ENCODE assay signal across 23 cellular contexts in the genomic region with DNA sequence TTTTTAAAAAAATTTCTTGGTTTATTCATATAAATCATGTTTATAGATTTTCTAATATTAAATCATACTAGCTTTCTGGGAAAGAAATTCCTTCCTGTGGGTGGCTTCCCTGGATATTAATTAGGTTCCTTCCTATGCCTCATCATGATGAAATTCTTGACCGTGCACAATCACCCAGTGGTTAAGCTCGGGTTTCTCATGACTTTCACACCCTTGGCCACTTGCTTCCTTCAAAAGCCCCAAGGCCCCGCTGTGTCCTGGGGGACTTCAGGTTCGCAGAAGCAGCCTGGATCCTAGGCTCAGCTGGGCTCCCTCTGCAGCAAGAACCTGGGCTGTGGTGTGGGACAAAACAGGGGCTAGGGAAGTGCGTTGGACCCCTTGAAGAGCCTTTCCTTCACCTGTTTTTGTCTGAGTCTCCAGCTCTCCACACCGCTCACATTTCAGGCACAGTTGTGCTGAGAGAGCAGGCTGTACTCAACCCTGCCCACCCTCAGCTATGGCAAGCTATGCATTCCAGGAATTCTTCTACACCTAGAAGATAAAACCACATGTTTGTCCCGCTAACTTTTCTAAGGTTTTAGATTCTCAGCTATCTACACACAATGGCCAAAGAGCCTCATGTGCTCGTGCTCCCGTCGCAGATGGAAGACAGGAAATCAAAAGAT. TPM values are rescaled to one million over a fixed set of nuclear protein-coding genes. Genes with fewer than 3 reads are reported as not detected.
DNase-seq lines count a peak whose midpoint lies in the region; ATAC-seq and TF ChIP-seq lines count a peak whose summit lies in the region.
"Had no signal": no experiment of that assay in that cellular context is flagged by ENCODE, and none has a peak within 500 bp of the region (broad histone marks: within the 10 kb centered on the region; RNA-seq: fewer than 3 reads in every experiment).

No MANE protein-coding gene starts in this region.

- no peak overlapping the region for H2BK12ac ChIP-seq in H9 (ENCODE audit: insufficient read length, low read depth, low read length)

- H3K4ac ChIP-seq in H9 (ENCODE audit: low read depth, low read length) = no peak overlapping the region

- H4K20me1 ChIP-seq in H9 (ENCODE audit: control insufficient read depth, insufficient read depth, insufficient read length) = no peaks in the 10 kb centered on the region
- H4K20me1 ChIP-seq: BLaER1 treated with 17β-estradiol and CSF1 and Interleukin-3, amounts not matched to agents 10 nM and 100 nM had no signal

- no peak overlapping the region for H4K91ac ChIP-seq in H9 (ENCODE audit: insufficient read length, low read depth, low read length)

- H3K23ac ChIP-seq in H9 (ENCODE audit: insufficient read length, low read depth, low read length) = no peak overlapping the region

- H2BK120ac ChIP-seq in H9 (ENCODE audit: low read depth, low read length, poor library complexity, severe bottlenecking) = no peak overlapping the region

- H3K27ac ChIP-seq in H9 (ENCODE audit: insufficient read length, low read depth, low read length) = no peak overlapping the region
- H3K27ac ChIP-seq: ascending aorta; BLaER1 treated with 17β-estradiol and CSF1 and Interleukin-3, amounts not matched to agents 10 nM and 100 nM; neutrophil had no signal

- H3K36me3 Mint-ChIP-seq in H9 (ENCODE audit: insufficient read depth in 1 of 3, low read depth in 3 of 3) = peaks cover 4 to 16% (median 4%) of the 10 kb centered on the region in 3 experiments; a peak in 5 of 7 replicates
- H3K36me3 Mint-ChIP-seq: activated naive CD4-positive, alpha-beta T cell treated with anti-CD3 and anti-CD28 coated beads, Interleukin-2, amount 50 U/mL, for 24 hours had no signal

- H3K23me2 ChIP-seq in H9 (ENCODE audit: insufficient read length, low read depth, low read length, poor library complexity, severe bottlenecking) = peaks cover 2% of the 10 kb centered on the region

- peaks cover 3 to 64% of the 10 kb centered on the region in 2 experiments; a peak in 4 of 5 replicates for H3K9me3 Mint-ChIP-seq in H9
- H3K9me3 Mint-ChIP-seq: activated naive CD4-positive, alpha-beta T cell treated with anti-CD3 and anti-CD28 coated beads, Interleukin-2, amount 50 U/mL, for 24 hours; activated T-helper 1 cell treated with anti-CD3 and anti-CD28 coated beads, Interleukin-12 subunit alpha, Interleukin-12 subunit beta, Interleukin-2, Interleukin-4 antibody, amounts not matched to agents 30 ng/mL and 10 ng/mL and 1 ng/mL, durations not matched to agents 14 hours and 24 hours and 36 hours; HFFc6; immature natural killer cell had no signal

- H3K27me3 ChIP-seq in H9 (ENCODE audit: insufficient read depth, low read length) = no peaks in the 10 kb centered on the region
- H3K27me3 ChIP-seq: ascending aorta; BLaER1 treated with 17β-estradiol and CSF1 and Interleukin-3, amounts not matched to agents 10 nM and 100 nM had no signal

- no peaks in the 10 kb centered on the region; the same call in 1 of the 2 replicates for H3K4me1 ChIP-seq in H9 (ENCODE audit: insufficient read depth, low read length)
- H3K4me1 ChIP-seq: ascending aorta; BLaER1 treated with 17β-estradiol and CSF1 and Interleukin-3, amounts not matched to agents 10 nM and 100 nM had no signal

- no peak overlapping the region for H4K8ac ChIP-seq in H9 (replicated peaks; ENCODE audit: insufficient read length, low read depth, low read length)

- no peak overlapping the region for H2BK5ac ChIP-seq in H9 (ENCODE audit: insufficient read length, low read length)

- no peak overlapping the region for H3T11ph ChIP-seq in H9 (ENCODE audit: low read length)

- H3K14ac ChIP-seq in H9 (ENCODE audit: insufficient read depth, low read length) = no peak overlapping the region

- H3K4me3 Mint-ChIP-seq in H9 = no peak overlapping the region
- H3K4me3 Mint-ChIP-seq: activated CD4-positive, alpha-beta T cell treated with anti-CD3 and anti-CD28 coated beads for 36 hours; activated naive CD4-positive, alpha-beta T cell treated with anti-CD3 and anti-CD28 coated beads, Interleukin-2, amount 50 U/mL, for 24 hours; activated T-helper 1 cell treated with anti-CD3 and anti-CD28 coated beads, Interleukin-12 subunit alpha, Interleukin-12 subunit beta, Interleukin-2, Interleukin-4 antibody, amounts not matched to agents 30 ng/mL and 10 ng/mL and 1 ng/mL, durations not matched to agents 14 hours and 24 hours and 36 hours; HFFc6; immature natural killer cell had no signal

- peak; percentile 16 for DNase-seq in A172 (ENCODE audit: low spot score)
- DNase-seq in H9 = peak; percentile 31
- peak; percentile 9 for DNase-seq in amniotic epithelial cell (ENCODE audit: low read depth)
- peak; percentile 17 for DNase-seq in iris pigment epithelial cell (ENCODE audit: low read depth)
- no peak for DNase-seq in DMS 273 treated with DMSO at 0.1 percent for 48 hours (lab: John Stamatoyannopoulos, UW)
- no peak for DNase-seq in occipital lobe (lab: John Stamatoyannopoulos, UW)
- no peak for DNase-seq in hepatic stellate cell (ENCODE audit: low spot score)
- DNase-seq: 8988T; activated CD4-positive, alpha-beta T cell treated with anti-CD3 and anti-CD28 coated beads for 36 hours; DMS153; HFFc6; immature natural killer cell; NCI-H526; retina; stimulated activated CD4-positive, alpha-beta T cell treated with anti-CD3 and anti-CD28 coated beads, Interleukin-12 subunit alpha, Interleukin-12 subunit beta, amount 100 ng/mL, for 4 hours; stimulated activated CD8-positive, alpha-beta memory T cell treated with anti-CD3 and anti-CD28 coated beads, Interleukin-4, amount 100 ng/mL, for 48 hours; SW 1271 had no signal

- no peak overlapping the region for H3K56ac ChIP-seq in H9 (ENCODE audit: insufficient read length, low read depth, low read length)

- no peak for ATAC-seq in GM21360 (IDR thresholded peaks at IDR 0.05; ENCODE audit: unreplicated experiment)
- ATAC-seq: activated CD4-positive, alpha-beta T cell treated with anti-CD3 and anti-CD28 coated beads for 36 hours had no signal

- H2BK15ac ChIP-seq in H9 (ENCODE audit: low read depth, low read length) = no peak overlapping the region

- no peak overlapping the region for H3K9ac ChIP-seq in H9 (ENCODE audit: extremely low read depth, insufficient read length, low read length)
- H3K9ac ChIP-seq: BLaER1 treated with 17β-estradiol and CSF1 and Interleukin-3, amounts not matched to agents 10 nM and 100 nM had no signal

- H3K27me3 Mint-ChIP-seq in H9 (ENCODE audit: low read depth) = peaks cover 9% of the 10 kb centered on the region; the same call in 1 of the 2 replicates
- H3K27me3 Mint-ChIP-seq: activated CD4-positive, alpha-beta T cell treated with anti-CD3 and anti-CD28 coated beads for 36 hours; activated naive CD4-positive, alpha-beta T cell treated with anti-CD3 and anti-CD28 coated beads, Interleukin-2, amount 50 U/mL, for 24 hours had no signal

- H3K79me1 ChIP-seq in H9 (ENCODE audit: insufficient read depth, low read depth, low read length, poor library complexity, severe bottlenecking) = no peaks in the 10 kb centered on the region

- H3K4me2 ChIP-seq in H9 (ENCODE audit: insufficient read depth, insufficient read length, low read length) = no peak overlapping the region
- H3K4me2 ChIP-seq: BLaER1 treated with 17β-estradiol and CSF1 and Interleukin-3, amounts not matched to agents 10 nM and 100 nM had no signal

- no CpG with 5 or more reads among the region's 10 CpGs for WGBS in H9 (ENCODE audit: extremely low coverage, insufficient read length, low lambda C conversion rate)

- H4K5ac ChIP-seq in H9 (ENCODE audit: insufficient read length, low read depth, low read length) = no peak overlapping the region

- no peak overlapping the region for H3K27ac Mint-ChIP-seq in H9
- H3K27ac Mint-ChIP-seq: activated CD4-positive, alpha-beta T cell treated with anti-CD3 and anti-CD28 coated beads for 36 hours; activated naive CD4-positive, alpha-beta T cell treated with anti-CD3 and anti-CD28 coated beads, Interleukin-2, amount 50 U/mL, for 24 hours; activated T-helper 1 cell treated with anti-CD3 and anti-CD28 coated beads, Interleukin-12 subunit alpha, Interleukin-12 subunit beta, Interleukin-2, Interleukin-4 antibody, amounts not matched to agents 30 ng/mL and 10 ng/mL and 1 ng/mL, durations not matched to agents 14 hours and 24 hours and 36 hours; HFFc6; immature natural killer cell had no signal

- H3K4me1 Mint-ChIP-seq in H9 = peaks cover 5 to 6% of the 10 kb centered on the region in 2 experiments; a peak in 2 of 4 replicates

- no peaks in the 10 kb centered on the region for H3K9me3 ChIP-seq in H9 (ENCODE audit: control insufficient read depth, low read depth, low read length)
- H3K9me3 ChIP-seq: ascending aorta, neutrophil had no signal

- H3K18ac ChIP-seq in H9 (ENCODE audit: insufficient read length, low read depth, low read length) = no peak overlapping the region

- H2AK5ac ChIP-seq in H9 (ENCODE audit: insufficient read length, low read length) = no peak overlapping the region

- H3K79me2 ChIP-seq in H9 (ENCODE audit: insufficient read depth, low read length) = no peaks in the 10 kb centered on the region

- TF ChIP-seq CTCF in H9 (conservative IDR thresholded peaks at IDR 0.05) = no peak

- H2BK20ac ChIP-seq in H9 (ENCODE audit: low read depth, low read length, poor library complexity, severe bottlenecking) = no peak overlapping the region

- H2AFZ ChIP-seq in H9 (ENCODE audit: low read length) = no peak overlapping the region

RNA-seq across cellular contexts. Expression of a gene that starts 48.9 kb away (rescaled TPM):
- 17.0 and 24.3 TPM in 2 replicates for total RNA-seq in A172 (2014; rRNA removed; shearing (Covaris generic))
- 9.6 and 11.1 TPM in 2 replicates for total RNA-seq in H9 (2021)
- total RNA-seq in occipital lobe = 26.0 TPM

Comparison
In these comparisons a context has a peak if more than half of its experiments do, and no peak if none do; other contexts are left out.
1. DNase-seq: peak in A172 (single experiment), H9 (single experiment), amniotic epithelial cell (single experiment) and iris pigment epithelial cell (single experiment); none in DMS 273 treated with DMSO at 0.1 percent for 48 hours (single experiment), occipital lobe (single experiment) and hepatic stellate cell (single experiment).